Comparison of ENCODE assay signal across 7 cellular contexts in genomic region chr11:61392991-61393595, GRCh38. TPM values are rescaled to one million over a fixed set of nuclear protein-coding genes. Genes with fewer than 3 reads are reported as not detected.
DNase-seq lines count a peak whose midpoint lies in the region; ATAC-seq lines count a peak whose summit lies in the region.

No MANE protein-coding gene starts in this region.

- CTCF ChIA-PET in activated CD4-positive, alpha-beta T cell treated with anti-CD3 and anti-CD28 coated beads, Interleukin-2, amount 10 ng/mL, durations not matched to agents 7 days and 5 days (lab: Charles Lee) = interaction anchor here (0.9 to 4.2 kb wide), 13 partner anchors 8 to 208 kb away, joined by 3 to 22 read pairs (median 4); partner anchors contain the start of genes CPSF7 and SDHAF2

- H3K9me3 Mint-ChIP-seq in activated CD4-positive, alpha-beta T cell treated with anti-CD3 and anti-CD28 coated beads, Interleukin-2, amount 10 ng/mL, durations not matched to agents 7 days and 5 days = peaks cover 6% of the 10 kb centered on the region

- H3K27me3 ChIP-seq in neuronal stem cell (ENCODE audit: control insufficient read depth in 3 of 3, insufficient read depth in 3 of 3, low read depth in 1 of 3, low read length in 3 of 3) = peaks cover 0 to 2% (median 0%) of the 10 kb centered on the region in 3 experiments

- peak overlapping the region; percentile 78 for H3K4me3 Mint-ChIP-seq in activated CD4-positive, alpha-beta T cell treated with anti-CD3 and anti-CD28 coated beads, Interleukin-2, amount 10 ng/mL, durations not matched to agents 7 days and 5 days

- POLR2A ChIA-PET in activated CD4-positive, alpha-beta T cell treated with anti-CD3 and anti-CD28 coated beads, Interleukin-2, amount 10 ng/mL, durations not matched to agents 7 days and 5 days (lab: Charles Lee) = interaction anchor here (0.9 kb wide), 1 partner anchor 57 kb away, joined by 4 read pairs; no protein-coding TSS in a partner anchor

- no peak overlapping the region for H2BK12ac ChIP-seq in neuronal stem cell (ENCODE audit: low read length)

- no peak overlapping the region for H3K27ac ChIP-seq in neuronal stem cell (replicated peaks; ENCODE audit: low read length)

- H3K4me1 ChIP-seq in neuronal stem cell (ENCODE audit: control insufficient read depth in 2 of 2, insufficient read depth in 1 of 2, low read depth in 1 of 2, low read length in 2 of 2) = peaks cover 0 to 2% of the 10 kb centered on the region in 2 donors

- H3K36me3 Mint-ChIP-seq in activated CD4-positive, alpha-beta T cell treated with anti-CD3 and anti-CD28 coated beads, Interleukin-2, amount 10 ng/mL, durations not matched to agents 7 days and 5 days (ENCODE audit: low read depth) = peaks cover 8% of the 10 kb centered on the region

- H3K27ac Mint-ChIP-seq in activated CD4-positive, alpha-beta T cell treated with anti-CD3 and anti-CD28 coated beads, Interleukin-2, amount 10 ng/mL, durations not matched to agents 7 days and 5 days = peak overlapping the region; percentile 92

- H3K9me3 ChIP-seq in neuronal stem cell (replicated peaks in 1 of 2; ENCODE audit: control insufficient read depth in 2 of 2, insufficient read depth in 1 of 2, low read depth in 1 of 2, low read length in 2 of 2) = peaks cover 3 to 8% of the 10 kb centered on the region in 2 donors

- no peak overlapping the region for H4K8ac ChIP-seq in neuronal stem cell (ENCODE audit: low read depth, low read length)

- no CpG with 5 or more reads among the region's 15 CpGs for WGBS in neuronal stem cell (ENCODE audit: extremely low coverage in 2 of 2, insufficient read length in 2 of 2, insufficient replicate concordance in 1 of 2), 2 donors

- no peak overlapping the region for H3K18ac ChIP-seq in neuronal stem cell (ENCODE audit: low read length)

- H2BK15ac ChIP-seq in neuronal stem cell (ENCODE audit: low read length) = no peak overlapping the region

- peak overlapping the region; percentile 77 to 87 for H3K4me3 ChIP-seq in neuronal stem cell (ENCODE audit: low read length in 2 of 2)

- ATAC-seq in HG03354 (IDR thresholded peaks at IDR 0.05; ENCODE audit: poor library complexity, severe bottlenecking, unreplicated experiment) = peak; percentile 24
- ATAC-seq in GM19023 (IDR thresholded peaks at IDR 0.05; ENCODE audit: unreplicated experiment) = no peak

- DNase-seq in GM03348 (ENCODE audit: low spot score) = peak; percentile 33
- DNase-seq in activated CD4-positive, alpha-beta T cell treated with anti-CD3 and anti-CD28 coated beads, Interleukin-2, amount 10 ng/mL, durations not matched to agents 7 days and 5 days = no peak
- peak; percentile 36 for DNase-seq in fibroblast of peridontal ligament (ENCODE audit: extremely low read depth)
- DNase-seq in neuronal stem cell (ENCODE audit: low spot score) = peak; percentile 11
- DNase-seq in A172 (ENCODE audit: low spot score) = no peak

- no peak overlapping the region for H2AK5ac ChIP-seq in neuronal stem cell (ENCODE audit: low read depth, low read length)

- H3K4me1 Mint-ChIP-seq in activated CD4-positive, alpha-beta T cell treated with anti-CD3 and anti-CD28 coated beads, Interleukin-2, amount 10 ng/mL, durations not matched to agents 7 days and 5 days = peaks cover 25% of the 10 kb centered on the region

- H3K23ac ChIP-seq in neuronal stem cell (ENCODE audit: low read depth, low read length, poor library complexity) = no peak overlapping the region

- peaks cover 9 to 34% of the 10 kb centered on the region in 2 donors for H3K36me3 ChIP-seq in neuronal stem cell (replicated peaks in 1 of 2; ENCODE audit: control insufficient read depth in 2 of 2, insufficient read depth in 2 of 2, low read length in 2 of 2)

- H3K4me2 ChIP-seq in neuronal stem cell (ENCODE audit: insufficient read depth, low read length, poor library complexity, severe bottlenecking) = peak overlapping the region; percentile 90

- no peaks in the 10 kb centered on the region for H3K79me1 ChIP-seq in neuronal stem cell (ENCODE audit: low read depth, low read length)

- H3K27me3 Mint-ChIP-seq in activated CD4-positive, alpha-beta T cell treated with anti-CD3 and anti-CD28 coated beads, Interleukin-2, amount 10 ng/mL, durations not matched to agents 7 days and 5 days = no peaks in the 10 kb centered on the region

- H3K4ac ChIP-seq in neuronal stem cell (ENCODE audit: low read length) = no peak overlapping the region

- H4K91ac ChIP-seq in neuronal stem cell (ENCODE audit: low read depth, low read length, poor library complexity) = no peak overlapping the region

- H2BK5ac ChIP-seq in neuronal stem cell (ENCODE audit: low read length) = no peak overlapping the region

- H3K9ac ChIP-seq in neuronal stem cell (ENCODE audit: low read depth, low read length, poor library complexity) = peak overlapping the region; percentile 93

- no peak overlapping the region for H3K14ac ChIP-seq in neuronal stem cell (ENCODE audit: low read length)

- peak overlapping the region; percentile 92 for H2AFZ ChIP-seq in neuronal stem cell (ENCODE audit: low read length)

- no peak overlapping the region for H2BK120ac ChIP-seq in neuronal stem cell (ENCODE audit: low read depth, low read length)

RNA-seq across cellular contexts. Expression of gene TMEM216, which starts 0.7 kb away (rescaled TPM):
- 1 to 10 TPM; 3.7 to 6.3 TPM for total RNA-seq in activated CD4-positive, alpha-beta T cell treated with anti-CD3 and anti-CD28 coated beads, Interleukin-2, amount 10 ng/mL, durations not matched to agents 7 days and 5 days
- 36.8 TPM for polyA plus RNA-seq in neuronal stem cell (2013, experiment 1 of 2)
- polyA plus RNA-seq in neuronal stem cell (2013, experiment 2 of 2) = 36.7 TPM
- not detected in 2 replicates for total RNA-seq in A172 (2014; rRNA removed; shearing (Covaris generic))

RNA-seq across cellular contexts. Expression of gene TMEM138, which starts 30.9 kb away (rescaled TPM):
- total RNA-seq in activated CD4-positive, alpha-beta T cell treated with anti-CD3 and anti-CD28 coated beads, Interleukin-2, amount 10 ng/mL, durations not matched to agents 7 days and 5 days = 10 to 100 TPM; 52.0 to 60.4 TPM
- polyA plus RNA-seq in neuronal stem cell (2013, experiment 1 of 2) = 38.6 TPM
- polyA plus RNA-seq in neuronal stem cell (2013, experiment 2 of 2) = 40.8 TPM
- 10.8 and 41.9 TPM in 2 replicates for total RNA-seq in A172 (2014; rRNA removed; shearing (Covaris generic))

RNA-seq across cellular contexts. Expression of gene CYB561A3, which starts 31.4 kb away (rescaled TPM):
- 10 to 100 TPM; 49.4 to 59.6 TPM for total RNA-seq in activated CD4-positive, alpha-beta T cell treated with anti-CD3 and anti-CD28 coated beads, Interleukin-2, amount 10 ng/mL, durations not matched to agents 7 days and 5 days
- polyA plus RNA-seq in neuronal stem cell (2013, experiment 1 of 2) = 7.0 TPM
- 6.3 TPM for polyA plus RNA-seq in neuronal stem cell (2013, experiment 2 of 2)
- total RNA-seq in A172 (2014; rRNA removed; shearing (Covaris generic)) = 37.1 and 45.0 TPM in 2 replicates

RNA-seq across cellular contexts. Expression of gene CPSF7, which starts 36.7 kb away (rescaled TPM):
- total RNA-seq in activated CD4-positive, alpha-beta T cell treated with anti-CD3 and anti-CD28 coated beads, Interleukin-2, amount 10 ng/mL, durations not matched to agents 7 days and 5 days = 100 to 1,000 TPM; 106 to 133 TPM
- polyA plus RNA-seq in neuronal stem cell (2013, experiment 1 of 2) = 126 TPM
- polyA plus RNA-seq in neuronal stem cell (2013, experiment 2 of 2) = 123 TPM
- total RNA-seq in A172 (2014; rRNA removed; shearing (Covaris generic)) = 26.9 and 34.3 TPM in 2 replicates

RNA-seq across cellular contexts. Expression of gene SDHAF2, which starts 36.8 kb away (rescaled TPM):
- total RNA-seq in activated CD4-positive, alpha-beta T cell treated with anti-CD3 and anti-CD28 coated beads, Interleukin-2, amount 10 ng/mL, durations not matched to agents 7 days and 5 days = 10 to 100 TPM; 42.4 to 48.3 TPM
- polyA plus RNA-seq in neuronal stem cell (2013, experiment 1 of 2) = 16.8 TPM
- polyA plus RNA-seq in neuronal stem cell (2013, experiment 2 of 2) = 16.3 TPM
- 40.3 and 40.6 TPM in 2 replicates for total RNA-seq in A172 (2014; rRNA removed; shearing (Covaris generic))

Comparison
In these comparisons a context has a peak if more than half of its experiments do, and no peak if none do; other contexts are left out.
1. DNase-seq: peak in GM03348 (single experiment), fibroblast of peridontal ligament (single experiment) and neuronal stem cell (single experiment); none in activated CD4-positive, alpha-beta T cell treated with anti-CD3 and anti-CD28 coated beads, Interleukin-2, amount 10 ng/mL, durations not matched to agents 7 days and 5 days (single experiment) and A172 (single experiment).